Comparison of ENCODE assay signal across 1 cellular context in genomic region chr1:156858555-156858956, GRCh38.
TF ChIP-seq lines count a peak whose summit lies in the region.

No MANE protein-coding gene starts in this region.

TF ChIP-seq in neural cell, 6 proteins besides CTCF, POLR2A, EP300 and RAD21 (continued from another document):
- no peak for TF ChIP-seq REST (IDR thresholded peaks at IDR 0.05; ENCODE audit: borderline replicate concordance)
